ENCODE assay signal across 19 cellular contexts in the genomic region with DNA sequence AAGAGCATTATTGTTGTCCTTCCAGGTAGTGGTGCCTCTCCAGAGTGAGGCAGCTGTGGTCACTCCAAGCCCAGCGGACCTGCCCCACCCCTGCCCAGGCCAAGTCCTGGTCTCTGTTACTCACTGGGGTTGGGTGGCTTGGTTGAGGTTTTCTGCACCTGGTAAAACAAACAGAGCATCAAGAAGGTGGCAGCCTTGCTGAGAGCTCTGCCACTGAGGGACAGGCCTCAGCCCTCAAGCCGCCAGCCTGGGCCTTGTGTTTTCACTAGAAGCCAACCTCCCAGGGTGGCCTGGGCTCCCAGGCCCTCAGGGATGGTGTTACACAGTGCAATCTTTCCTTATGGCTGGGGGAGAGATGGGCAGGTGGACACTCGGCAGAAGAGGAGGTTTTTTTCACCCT.
DNase-seq lines count a peak whose midpoint lies in the region; ATAC-seq and TF ChIP-seq lines count a peak whose summit lies in the region.
"Had no signal": no experiment of that assay in that cellular context is flagged by ENCODE, and none has a peak within 500 bp of the region (broad histone marks: within the 10 kb centered on the region; RNA-seq: fewer than 3 reads in every experiment).

No MANE protein-coding gene starts in this region.

- no peak overlapping the region for H2BK120ac ChIP-seq in neuronal stem cell (ENCODE audit: low read depth, low read length)

- H2AFZ ChIP-seq in neuronal stem cell (ENCODE audit: low read length), result peak overlapping the region; percentile 46

- no peaks in the 10 kb centered on the region for H3K79me1 ChIP-seq in neuronal stem cell (ENCODE audit: low read depth, low read length)

- H3K9me3 Mint-ChIP-seq in chondrocyte (ENCODE audit: low read depth) (peaks cover 7% of the 10 kb centered on the region), glutamatergic neuron (ENCODE audit: unreplicated experiment) (peaks cover 1% of the 10 kb centered on the region)
- H3K9me3 Mint-ChIP-seq: CD4-positive, alpha-beta T cell; CD8-positive, alpha-beta T cell had no signal

- H3K4me2 ChIP-seq in neuronal stem cell (ENCODE audit: insufficient read depth, low read length, poor library complexity, severe bottlenecking), result no peak overlapping the region
- H3K4me2 ChIP-seq: A549; BLaER1 treated with 17β-estradiol and CSF1 and Interleukin-3, amounts not matched to agents 10 nM and 100 nM had no signal

- H3K4me3 ChIP-seq in neuronal stem cell (ENCODE audit: low read length in 2 of 2) (no peak overlapping the region), aorta (ENCODE audit: low read length in 2 of 2) (no peak overlapping the region)
- H3K4me3 ChIP-seq: A549; BLaER1 treated with 17β-estradiol and CSF1 and Interleukin-3, amounts not matched to agents 10 nM and 100 nM had no signal

- peak; percentile 14 for DNase-seq in NCI-H2107 (lab: John Stamatoyannopoulos, UW)
- DNase-seq in chondrocyte (ENCODE audit: low spot score), result peak; percentile 52
- DNase-seq in neuronal stem cell (ENCODE audit: low spot score), result no peak
- DNase-seq in aorta, result peak; percentile 29 to 61
- DNase-seq in stimulated activated naive CD8-positive, alpha-beta T cell treated with anti-CD3 and anti-CD28 coated beads, Interleukin-15, Interleukin-2, amounts not matched to agents 100 U/mL and 50 U/mL, for 24 hours, result no peak
- DNase-seq in glutamatergic neuron, result no peak
- no peak for DNase-seq in NCI-H1092 (lab: John Stamatoyannopoulos, UW)
- DNase-seq: AML-193; Caco-2; Calu3; CD4-positive, alpha-beta T cell; CD8-positive, alpha-beta T cell; DMS79 treated with DMSO at 0.1 percent for 48 hours; GF-D8 had no signal

- no peak overlapping the region for H3K23ac ChIP-seq in neuronal stem cell (ENCODE audit: low read depth, low read length, poor library complexity)

- H4K91ac ChIP-seq in neuronal stem cell (ENCODE audit: low read depth, low read length, poor library complexity), result no peak overlapping the region

- H3K36me3 Mint-ChIP-seq in chondrocyte (ENCODE audit: low read depth) (no peaks in the 10 kb centered on the region), glutamatergic neuron (ENCODE audit: unreplicated experiment) (no peaks in the 10 kb centered on the region)
- H3K36me3 Mint-ChIP-seq: CD8-positive, alpha-beta T cell had no signal

- H3K9ac ChIP-seq in neuronal stem cell (ENCODE audit: low read depth, low read length, poor library complexity), result no peak overlapping the region
- H3K9ac ChIP-seq: BLaER1 treated with 17β-estradiol and CSF1 and Interleukin-3, amounts not matched to agents 10 nM and 100 nM had no signal

- H3K27me3 ChIP-seq in neuronal stem cell (ENCODE audit: control insufficient read depth in 3 of 3, insufficient read depth in 3 of 3, low read depth in 1 of 3, low read length in 3 of 3) (no peaks in the 10 kb centered on the region), aorta (ENCODE audit: control insufficient read depth in 1 of 2, insufficient read depth in 2 of 2, low read length in 1 of 2) (no peaks in the 10 kb centered on the region)
- H3K27me3 ChIP-seq: BLaER1 treated with 17β-estradiol and CSF1 and Interleukin-3, amounts not matched to agents 10 nM and 100 nM had no signal

- H3K18ac ChIP-seq in neuronal stem cell (ENCODE audit: low read length), result peak overlapping the region; percentile 71

- H2BK5ac ChIP-seq in neuronal stem cell (ENCODE audit: low read length), result no peak overlapping the region

- no peak for TF ChIP-seq CTCF in chondrocyte (IDR thresholded peaks at IDR 0.05)
- TF ChIP-seq CTCF in glutamatergic neuron (IDR thresholded peaks at IDR 0.05; ENCODE audit: partially characterized antibody, unreplicated experiment), result no peak

- H3K9me3 ChIP-seq in neuronal stem cell (replicated peaks in 1 of 2; ENCODE audit: control insufficient read depth in 2 of 2, insufficient read depth in 1 of 2, low read depth in 1 of 2, low read length in 2 of 2) (no peaks in the 10 kb centered on the region), aorta (ENCODE audit: control insufficient read depth, low read length) (peaks cover 2% of the 10 kb centered on the region)
- H3K9me3 ChIP-seq: Caco-2 had no signal

- no CpG with 5 or more reads among the region's 3 CpGs for WGBS in neuronal stem cell (ENCODE audit: extremely low coverage in 2 of 2, insufficient read length in 2 of 2, insufficient replicate concordance in 1 of 2), 2 donors
- 82 to 95% methylated on average over 3 of the region's 3 CpGs for WGBS in aorta, 2 donors

- no peak overlapping the region for H2AK5ac ChIP-seq in neuronal stem cell (ENCODE audit: low read depth, low read length)

- H3K36me3 ChIP-seq in neuronal stem cell (replicated peaks in 1 of 2; ENCODE audit: control insufficient read depth in 2 of 2, insufficient read depth in 2 of 2, low read length in 2 of 2) (no peaks in the 10 kb centered on the region), aorta (ENCODE audit: control insufficient read depth in 1 of 2, insufficient read depth in 2 of 2, low read length in 1 of 2) (no peaks in the 10 kb centered on the region)
- H3K36me3 ChIP-seq: BLaER1 treated with 17β-estradiol and CSF1 and Interleukin-3, amounts not matched to agents 10 nM and 100 nM had no signal

- H3K4ac ChIP-seq in neuronal stem cell (ENCODE audit: low read length), result no peak overlapping the region

- no peak overlapping the region for H2BK12ac ChIP-seq in neuronal stem cell (ENCODE audit: low read length)

- H3K27ac ChIP-seq in neuronal stem cell (replicated peaks; ENCODE audit: low read length) (no peak overlapping the region), aorta (ENCODE audit: low read depth in 1 of 2, low read length in 2 of 2) (no peak overlapping the region)
- H3K27ac ChIP-seq: 22Rv1; A549; BLaER1 treated with 17β-estradiol and CSF1 and Interleukin-3, amounts not matched to agents 10 nM and 100 nM; C4-2B had no signal

- no peak overlapping the region for H3K4me3 Mint-ChIP-seq in chondrocyte (ENCODE audit: unreplicated experiment)
- H3K4me3 Mint-ChIP-seq in glutamatergic neuron (ENCODE audit: unreplicated experiment), result no peak overlapping the region
- H3K4me3 Mint-ChIP-seq: B cell; CD4-positive, alpha-beta T cell; CD8-positive, alpha-beta T cell had no signal

- no peak overlapping the region for H3K14ac ChIP-seq in neuronal stem cell (ENCODE audit: low read length)

- no peaks in the 10 kb centered on the region for H3K27me3 Mint-ChIP-seq in chondrocyte (ENCODE audit: low read depth)
- H3K27me3 Mint-ChIP-seq in glutamatergic neuron (ENCODE audit: unreplicated experiment), result peaks cover 2% of the 10 kb centered on the region
- H3K27me3 Mint-ChIP-seq: CD4-positive, alpha-beta T cell had no signal

- H3K4me1 ChIP-seq in neuronal stem cell (ENCODE audit: control insufficient read depth in 2 of 2, insufficient read depth in 1 of 2, low read depth in 1 of 2, low read length in 2 of 2), result no peaks in the 10 kb centered on the region
- no peaks in the 10 kb centered on the region for H3K4me1 ChIP-seq in aorta (ENCODE audit: control insufficient read depth in 1 of 2, insufficient read depth in 2 of 2, low read length in 2 of 2)
- H3K4me1 ChIP-seq: A549, Caco-2 had no signal

- no peak overlapping the region for H4K8ac ChIP-seq in neuronal stem cell (ENCODE audit: low read depth, low read length)

- no peak for ATAC-seq in aorta (ENCODE audit: low FRiP score)
- no peak for ATAC-seq in stimulated activated naive CD8-positive, alpha-beta T cell treated with anti-CD3 and anti-CD28 coated beads, Interleukin-15, Interleukin-2, amounts not matched to agents 100 U/mL and 50 U/mL, for 24 hours
- ATAC-seq: A549; CD8-positive, alpha-beta T cell had no signal

- H2BK15ac ChIP-seq in neuronal stem cell (ENCODE audit: low read length), result peak overlapping the region; percentile 49

- H3K27ac Mint-ChIP-seq in chondrocyte (ENCODE audit: unreplicated experiment) (no peak overlapping the region), glutamatergic neuron (ENCODE audit: unreplicated experiment) (no peak overlapping the region)
- H3K27ac Mint-ChIP-seq: B cell; CD4-positive, alpha-beta T cell; CD8-positive, alpha-beta T cell had no signal

- intact Hi-C loops in aorta (cut with DNase I), result no loop called here

- H3K4me1 Mint-ChIP-seq in chondrocyte (ENCODE audit: low read depth), result no peaks in the 10 kb centered on the region
- H3K4me1 Mint-ChIP-seq in glutamatergic neuron (ENCODE audit: low read depth, unreplicated experiment), result peaks cover 1% of the 10 kb centered on the region
- H3K4me1 Mint-ChIP-seq: B cell had no signal

Comparison
In these comparisons a context has a peak if more than half of its experiments do, and no peak if none do; other contexts are left out.
1. DNase-seq: peak in NCI-H2107 (single experiment), chondrocyte (single experiment) and aorta (2 of 2); none in neuronal stem cell (single experiment), stimulated activated naive CD8-positive, alpha-beta T cell treated with anti-CD3 and anti-CD28 coated beads, Interleukin-15, Interleukin-2, amounts not matched to agents 100 U/mL and 50 U/mL, for 24 hours (single experiment), glutamatergic neuron (single experiment) and NCI-H1092 (single experiment).